In genomic region chr11:68009391-68010000, GRCh38 we compare ENCODE assay signal across 8 cellular contexts. TPM values are rescaled to one million over a fixed set of nuclear protein-coding genes. Genes with fewer than 3 reads are reported as not detected.
DNase-seq lines count a peak whose midpoint lies in the region; ATAC-seq and TF ChIP-seq lines count a peak whose summit lies in the region.

No MANE protein-coding gene starts in this region.

- intact Hi-C loops in activated T-helper 1 cell treated with anti-CD3 and anti-CD28 coated beads, Interleukin-12 subunit alpha, Interleukin-12 subunit beta, Interleukin-2, Interleukin-4 antibody, amounts not matched to agents 30 ng/mL and 10 ng/mL and 1 ng/mL, durations not matched to agents 14 hours and 24 hours and 36 hours (cut with micrococcal nuclease) = loop anchor here (1.0 kb wide), 1 partner anchor 197 kb away; no protein-coding TSS in a partner anchor

- no peaks in the 10 kb centered on the region for H3K9me3 ChIP-seq in WERI-Rb-1 (ENCODE audit: severe bottlenecking)

- H3K27ac ChIP-seq in HL-60 (replicated peaks) (peak overlapping the region; percentile 95), WERI-Rb-1 (no peak overlapping the region), urinary bladder (ENCODE audit: low read depth) (peak overlapping the region; percentile 84)

- no peaks in the 10 kb centered on the region for H3K36me3 Mint-ChIP-seq in activated T-helper 1 cell treated with anti-CD3 and anti-CD28 coated beads, Interleukin-12 subunit alpha, Interleukin-12 subunit beta, Interleukin-2, Interleukin-4 antibody, amounts not matched to agents 30 ng/mL and 10 ng/mL and 1 ng/mL, durations not matched to agents 14 hours and 24 hours and 36 hours (ENCODE audit: low read depth)

- H3K27ac Mint-ChIP-seq in activated T-helper 1 cell treated with anti-CD3 and anti-CD28 coated beads, Interleukin-12 subunit alpha, Interleukin-12 subunit beta, Interleukin-2, Interleukin-4 antibody, amounts not matched to agents 30 ng/mL and 10 ng/mL and 1 ng/mL, durations not matched to agents 14 hours and 24 hours and 36 hours = no peak overlapping the region

- no peak overlapping the region for H3K4me3 Mint-ChIP-seq in activated T-helper 1 cell treated with anti-CD3 and anti-CD28 coated beads, Interleukin-12 subunit alpha, Interleukin-12 subunit beta, Interleukin-2, Interleukin-4 antibody, amounts not matched to agents 30 ng/mL and 10 ng/mL and 1 ng/mL, durations not matched to agents 14 hours and 24 hours and 36 hours

- H3K4me3 ChIP-seq in HL-60 (replicated peaks; ENCODE audit: insufficient read depth, low read length) = peak overlapping the region; percentile 66; the same call in 1 of the 2 replicates
- no peak overlapping the region for H3K4me3 ChIP-seq in WERI-Rb-1 (ENCODE audit: low read depth, low read length)
- H3K4me3 ChIP-seq in urinary bladder (ENCODE audit: low read depth, low read length) = no peak overlapping the region

- no peak for ATAC-seq in GM21529 (IDR thresholded peaks at IDR 0.05; ENCODE audit: unreplicated experiment)

- DNase-seq in A172 (ENCODE audit: low spot score) (peak; percentile 78), HL-60 (ENCODE audit: low read depth in 1 of 2, low spot score in 1 of 2) (peak in 1 of 2 experiments; percentile 70), WERI-Rb-1 (no peak), kidney glomerular epithelial cell (lab: John Stamatoyannopoulos, UW) (peak; percentile 55), 8988T (no peak)
- DNase-seq in activated T-helper 1 cell treated with anti-CD3 and anti-CD28 coated beads, Interleukin-12 subunit alpha, Interleukin-12 subunit beta, Interleukin-2, Interleukin-4 antibody, amounts not matched to agents 30 ng/mL and 10 ng/mL and 1 ng/mL, durations not matched to agents 14 hours and 24 hours and 36 hours (ENCODE audit: low spot score) = no peak

- no peaks in the 10 kb centered on the region for H3K4me1 ChIP-seq in urinary bladder (ENCODE audit: insufficient read depth)

- no peaks in the 10 kb centered on the region for H3K9me3 Mint-ChIP-seq in activated T-helper 1 cell treated with anti-CD3 and anti-CD28 coated beads, Interleukin-12 subunit alpha, Interleukin-12 subunit beta, Interleukin-2, Interleukin-4 antibody, amounts not matched to agents 30 ng/mL and 10 ng/mL and 1 ng/mL, durations not matched to agents 14 hours and 24 hours and 36 hours

- H3K27me3 Mint-ChIP-seq in activated T-helper 1 cell treated with anti-CD3 and anti-CD28 coated beads, Interleukin-12 subunit alpha, Interleukin-12 subunit beta, Interleukin-2, Interleukin-4 antibody, amounts not matched to agents 30 ng/mL and 10 ng/mL and 1 ng/mL, durations not matched to agents 14 hours and 24 hours and 36 hours (ENCODE audit: insufficient read depth) = no peaks in the 10 kb centered on the region

- TF ChIP-seq CTCF in HL-60 (IDR thresholded peaks at IDR 0.05; ENCODE audit: insufficient read depth, low read length) (no peak), WERI-Rb-1 (IDR thresholded peaks at IDR 0.05; ENCODE audit: low read depth, low read length) (peak; percentile 18; the same call in 1 of the 2 replicates)

- H3K36me3 ChIP-seq in WERI-Rb-1 (no peaks in the 10 kb centered on the region), urinary bladder (ENCODE audit: insufficient read depth) (no peaks in the 10 kb centered on the region)

- peaks cover 16% of the 10 kb centered on the region for H3K4me1 Mint-ChIP-seq in activated T-helper 1 cell treated with anti-CD3 and anti-CD28 coated beads, Interleukin-12 subunit alpha, Interleukin-12 subunit beta, Interleukin-2, Interleukin-4 antibody, amounts not matched to agents 30 ng/mL and 10 ng/mL and 1 ng/mL, durations not matched to agents 14 hours and 24 hours and 36 hours (ENCODE audit: low read depth)

- WGBS in urinary bladder = 58% methylated on average over 11 of the region's 11 CpGs

- H3K27me3 ChIP-seq in HL-60 (ENCODE audit: insufficient read depth, poor library complexity, severe bottlenecking) (no peaks in the 10 kb centered on the region), WERI-Rb-1 (ENCODE audit: insufficient read depth, low read depth, severe bottlenecking) (no peaks in the 10 kb centered on the region)

RNA-seq across cellular contexts. Expression of gene ALDH3B1, which starts 0.6 kb away (rescaled TPM):
- total RNA-seq in A172 (2014; rRNA removed; shearing (Covaris generic)) = 54.0 and 64.8 TPM in 2 replicates
- 4.6 TPM for total RNA-seq in urinary bladder
- polyA plus RNA-seq in urinary bladder = 14.4 TPM
- total RNA-seq in activated T-helper 1 cell treated with anti-CD3 and anti-CD28 coated beads, Interleukin-12 subunit alpha, Interleukin-12 subunit beta, Interleukin-2, Interleukin-4 antibody, amounts not matched to agents 30 ng/mL and 10 ng/mL and 1 ng/mL, durations not matched to agents 14 hours and 24 hours and 36 hours = not detected in 2 replicates

RNA-seq across cellular contexts. Expression of gene UNC93B1, which starts 5.6 kb away (rescaled TPM):
- 22.1 and 34.3 TPM in 2 replicates for total RNA-seq in A172 (2014; rRNA removed; shearing (Covaris generic))
- total RNA-seq in urinary bladder = 20.5 TPM
- 34.9 TPM for polyA plus RNA-seq in urinary bladder
- 13.9 and 14.8 TPM in 2 replicates for total RNA-seq in activated T-helper 1 cell treated with anti-CD3 and anti-CD28 coated beads, Interleukin-12 subunit alpha, Interleukin-12 subunit beta, Interleukin-2, Interleukin-4 antibody, amounts not matched to agents 30 ng/mL and 10 ng/mL and 1 ng/mL, durations not matched to agents 14 hours and 24 hours and 36 hours

RNA-seq across cellular contexts. Expression of gene NDUFS8, which starts 21.0 kb away (rescaled TPM):
- 255 and 310 TPM in 2 replicates for total RNA-seq in A172 (2014; rRNA removed; shearing (Covaris generic))
- 57.0 TPM for total RNA-seq in urinary bladder
- polyA plus RNA-seq in urinary bladder = 172 TPM
- total RNA-seq in activated T-helper 1 cell treated with anti-CD3 and anti-CD28 coated beads, Interleukin-12 subunit alpha, Interleukin-12 subunit beta, Interleukin-2, Interleukin-4 antibody, amounts not matched to agents 30 ng/mL and 10 ng/mL and 1 ng/mL, durations not matched to agents 14 hours and 24 hours and 36 hours = 137 and 144 TPM in 2 replicates

RNA-seq across cellular contexts. Expression of gene TCIRG1, which starts 29.3 kb away (rescaled TPM):
- 149 and 167 TPM in 2 replicates for total RNA-seq in A172 (2014; rRNA removed; shearing (Covaris generic))
- 43.4 TPM for total RNA-seq in urinary bladder
- polyA plus RNA-seq in urinary bladder = 108 TPM
- 142 and 152 TPM in 2 replicates for total RNA-seq in activated T-helper 1 cell treated with anti-CD3 and anti-CD28 coated beads, Interleukin-12 subunit alpha, Interleukin-12 subunit beta, Interleukin-2, Interleukin-4 antibody, amounts not matched to agents 30 ng/mL and 10 ng/mL and 1 ng/mL, durations not matched to agents 14 hours and 24 hours and 36 hours

Comparison
In these comparisons a context has a peak if more than half of its experiments do, and no peak if none do; other contexts are left out.
1. DNase-seq: peak in A172 (single experiment) and kidney glomerular epithelial cell (single experiment); none in WERI-Rb-1 (single experiment), 8988T (single experiment) and activated T-helper 1 cell treated with anti-CD3 and anti-CD28 coated beads, Interleukin-12 subunit alpha, Interleukin-12 subunit beta, Interleukin-2, Interleukin-4 antibody, amounts not matched to agents 30 ng/mL and 10 ng/mL and 1 ng/mL, durations not matched to agents 14 hours and 24 hours and 36 hours (single experiment).